8 cellular contexts compared by ENCODE assay signal in genomic region chr6:100657678-100658330, GRCh38.
DNase-seq lines count a peak whose midpoint lies in the region; ATAC-seq and TF ChIP-seq lines count a peak whose summit lies in the region.

No MANE protein-coding gene starts in this region.

- in situ Hi-C loops in GM13976 (cut with MboI; ENCODE audit: low sequenced_read_pairs, unreplicated experiment) = loop anchor here (25.0 kb wide), 1 partner anchor 546 kb away; no protein-coding TSS in a partner anchor

- ATAC-seq in HG03432 (IDR thresholded peaks at IDR 0.05; ENCODE audit: unreplicated experiment) (peak; percentile 83), HG03520 (IDR thresholded peaks at IDR 0.05; ENCODE audit: unreplicated experiment) (no peak)

- no peak for DNase-seq in GM13976 (ENCODE audit: low spot score)
- peak; percentile 86 for DNase-seq in NCI-H748 treated with DMSO at 0.1 percent for 48 hours (lab: John Stamatoyannopoulos, UW)
- no peak for DNase-seq in endothelial cell (ENCODE audit: low spot score)
- DNase-seq in activated effector memory CD4-positive, alpha-beta T cell treated with Interleukin-2 at 50 U/mL for 16 hours = no peak
- DNase-seq in activated CD4-positive, alpha-beta T cell treated with anti-CD3 and anti-CD28 coated beads, Interleukin-2, amount 50 U/mL, for 48 hours = no peak
- DNase-seq in caudate nucleus (lab: John Stamatoyannopoulos, UW) = no peak

- TF ChIP-seq CTCF in GM13976 (IDR thresholded peaks at IDR 0.05; ENCODE audit: borderline replicate concordance, control extremely low read depth, extremely low read depth, insufficient read depth, missing control alignments) = peak; percentile 34
- peak; percentile 40 for TF ChIP-seq CTCF in endothelial cell (IDR thresholded peaks at IDR 0.05; ENCODE audit: unreplicated experiment)

- no peaks in the 10 kb centered on the region for H3K27me3 Mint-ChIP-seq in endothelial cell (ENCODE audit: unreplicated experiment)

- H3K4me3 Mint-ChIP-seq in endothelial cell (ENCODE audit: unreplicated experiment) = no peak overlapping the region

- H3K27ac Mint-ChIP-seq in endothelial cell (ENCODE audit: unreplicated experiment) = no peak overlapping the region

- H3K27ac ChIP-seq in caudate nucleus (ENCODE audit: low read depth, low read length) = no peak overlapping the region

- no peaks in the 10 kb centered on the region for H3K4me1 Mint-ChIP-seq in endothelial cell (ENCODE audit: unreplicated experiment)

- no peaks in the 10 kb centered on the region for H3K9me3 Mint-ChIP-seq in endothelial cell (ENCODE audit: unreplicated experiment)

- no peaks in the 10 kb centered on the region for H3K36me3 Mint-ChIP-seq in endothelial cell (ENCODE audit: low read depth, unreplicated experiment)
